In the genomic region with DNA sequence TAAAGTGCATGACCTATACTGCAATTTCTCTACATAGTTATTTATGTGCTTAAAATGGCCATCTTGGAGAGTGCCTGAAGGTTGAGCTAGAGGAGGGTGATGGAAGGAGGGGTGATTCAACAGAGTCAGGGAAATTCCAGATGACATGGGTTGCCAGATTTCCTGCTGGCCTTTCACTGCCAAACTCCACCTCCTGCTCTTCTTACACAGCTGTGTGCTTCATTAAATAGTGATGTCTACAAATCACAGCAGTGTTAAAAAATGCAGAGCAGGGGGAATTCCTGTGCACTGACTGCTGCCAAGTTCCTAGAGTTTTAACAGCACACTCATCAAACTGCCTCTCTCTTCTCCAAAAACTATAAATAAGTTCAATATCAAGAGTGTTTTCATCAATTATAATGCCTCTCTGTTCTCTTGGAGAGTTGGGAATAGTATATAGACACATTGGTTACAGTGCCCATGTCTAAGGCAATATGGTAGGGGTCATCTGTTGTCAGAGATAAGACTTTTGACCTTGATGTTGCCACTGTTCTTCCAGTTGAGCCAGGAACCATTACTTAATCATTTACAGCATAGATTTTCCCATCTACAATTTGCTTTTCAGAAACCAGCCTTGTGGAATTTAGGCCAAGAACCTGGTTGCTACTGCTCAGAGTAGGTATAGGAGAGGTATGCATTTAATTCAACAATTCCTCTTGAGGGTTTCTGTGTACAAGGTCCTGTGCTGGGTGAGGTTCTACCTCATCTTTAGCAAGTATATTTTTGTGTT, we compare ENCODE assay signal across 8 cellular contexts.
DNase-seq lines count a peak whose midpoint lies in the region; ATAC-seq and TF ChIP-seq lines count a peak whose summit lies in the region.

No MANE protein-coding gene starts in this region.

- DNase-seq in activated naive CD4-positive, alpha-beta T cell treated with anti-CD3 and anti-CD28 coated beads, Interleukin-2, amount 50 U/mL, for 72 hours (ENCODE audit: low spot score in 2 of 2): no peak
- DNase-seq in activated naive CD4-positive, alpha-beta T cell treated with anti-CD3 and anti-CD28 coated beads, Interleukin-2, amount 50 U/mL, for 16 hours: no peak
- DNase-seq in NCI-H2196 treated with DMSO at 0.1 percent for 48 hours (lab: John Stamatoyannopoulos, UW; ENCODE audit: unreplicated experiment): peak; percentile 66
- peak; percentile 99 for DNase-seq in fibroblast of the aortic adventitia (ENCODE audit: low read depth)
- DNase-seq in spleen: no peak
- no peak for DNase-seq in GM10248 (ENCODE audit: extremely low spot score)
- DNase-seq in glutamatergic neuron: no peak
- DNase-seq in esophagus squamous epithelium (lab: John Stamatoyannopoulos, UW): no peak

- H3K27ac ChIP-seq in spleen: peak overlapping the region in 5 of 8 donors; percentile 5 to 38 (median 27)
- peak overlapping the region in 2 of 4 donors; percentile 5 to 7 for H3K27ac ChIP-seq in esophagus squamous epithelium

- H3K27me3 ChIP-seq in spleen (replicated peaks in 1 of 7) (no peaks in the 10 kb centered on the region), esophagus squamous epithelium (no peaks in the 10 kb centered on the region)

- TF ChIP-seq CTCF in fibroblast of the aortic adventitia (IDR thresholded peaks at IDR 0.05; ENCODE audit: insufficient read depth, low read length): no peak
- TF ChIP-seq CTCF in spleen (IDR thresholded peaks at IDR 0.05 in 8 of 11, conservative IDR thresholded peaks at IDR 0.05 in 3 of 11): no peak
- no peak for TF ChIP-seq CTCF in GM10248 (IDR thresholded peaks at IDR 0.05; ENCODE audit: control extremely low read depth, extremely low read depth, low read depth, missing control alignments)
- no peak for TF ChIP-seq CTCF in glutamatergic neuron (IDR thresholded peaks at IDR 0.05; ENCODE audit: partially characterized antibody, unreplicated experiment)
- TF ChIP-seq CTCF in esophagus squamous epithelium (IDR thresholded peaks at IDR 0.05): no peak

- peaks cover 0 to 8% (median 2%) of the 10 kb centered on the region in 6 donors for H3K4me1 ChIP-seq in spleen
- peaks cover 0 to 17% (median 5%) of the 10 kb centered on the region in 3 donors for H3K4me1 ChIP-seq in esophagus squamous epithelium

- no peaks in the 10 kb centered on the region for H3K27me3 Mint-ChIP-seq in glutamatergic neuron (ENCODE audit: unreplicated experiment)

- H3K36me3 ChIP-seq in spleen (no peaks in the 10 kb centered on the region), esophagus squamous epithelium (no peaks in the 10 kb centered on the region)

- H3K9me3 ChIP-seq in spleen (no peaks in the 10 kb centered on the region), esophagus squamous epithelium (no peaks in the 10 kb centered on the region)

- H3K4me1 Mint-ChIP-seq in glutamatergic neuron (ENCODE audit: low read depth, unreplicated experiment): peaks cover 2% of the 10 kb centered on the region

- TF ChIP-seq POLR2A in spleen (IDR thresholded peaks at IDR 0.05) (no peak), esophagus squamous epithelium (IDR thresholded peaks at IDR 0.05) (no peak)

- H3K4me3 ChIP-seq in fibroblast of the aortic adventitia (ENCODE audit: low read depth, low read length): no peak overlapping the region
- no peak overlapping the region for H3K4me3 ChIP-seq in spleen
- no peak overlapping the region for H3K4me3 ChIP-seq in esophagus squamous epithelium

- peaks cover 0 to 8% of the 10 kb centered on the region in 2 donors for H3K9me3 Mint-ChIP-seq in activated naive CD4-positive, alpha-beta T cell treated with anti-CD3 and anti-CD28 coated beads, Interleukin-2, amount 50 U/mL, for 72 hours
- no peaks in the 10 kb centered on the region for H3K9me3 Mint-ChIP-seq in glutamatergic neuron (ENCODE audit: unreplicated experiment)

- CTCF ChIA-PET in GM10248 (lab: Yijun Ruan, JAX): interaction anchor here (1.1 to 1.3 kb wide), 4 partner anchors 11 to 18 kb away, joined by 3 to 4 read pairs (median 4); no protein-coding TSS in a partner anchor

- no peak overlapping the region for H3K4me3 Mint-ChIP-seq in glutamatergic neuron (ENCODE audit: unreplicated experiment)

- ATAC-seq in activated naive CD4-positive, alpha-beta T cell treated with anti-CD3 and anti-CD28 coated beads, Interleukin-2, amount 50 U/mL, for 72 hours: peak; percentile 69 to 71

- intact Hi-C loops in spleen (cut with DNase I; ENCODE audit: low total_unique reads) (no loop called here), esophagus squamous epithelium (cut with DNase I) (no loop called here)

- POLR2A ChIA-PET in GM10248 (lab: Yijun Ruan, JAX): no interaction called here

- H3K27ac Mint-ChIP-seq in activated naive CD4-positive, alpha-beta T cell treated with anti-CD3 and anti-CD28 coated beads, Interleukin-2, amount 50 U/mL, for 72 hours: no peak overlapping the region
- H3K27ac Mint-ChIP-seq in glutamatergic neuron (ENCODE audit: unreplicated experiment): no peak overlapping the region

- no peaks in the 10 kb centered on the region for H3K36me3 Mint-ChIP-seq in activated naive CD4-positive, alpha-beta T cell treated with anti-CD3 and anti-CD28 coated beads, Interleukin-2, amount 50 U/mL, for 72 hours
- H3K36me3 Mint-ChIP-seq in glutamatergic neuron (ENCODE audit: unreplicated experiment): no peaks in the 10 kb centered on the region

Comparison
In these comparisons a context has a peak if more than half of its experiments do, and no peak if none do; other contexts are left out.
1. DNase-seq: peak in NCI-H2196 treated with DMSO at 0.1 percent for 48 hours (single experiment) and fibroblast of the aortic adventitia (single experiment); none in activated naive CD4-positive, alpha-beta T cell treated with anti-CD3 and anti-CD28 coated beads, Interleukin-2, amount 50 U/mL, for 72 hours (0 of 2), activated naive CD4-positive, alpha-beta T cell treated with anti-CD3 and anti-CD28 coated beads, Interleukin-2, amount 50 U/mL, for 16 hours (single experiment), spleen (single experiment), GM10248 (single experiment), glutamatergic neuron (single experiment) and esophagus squamous epithelium (single experiment).